11 cellular contexts compared by ENCODE assay signal in the genomic region with DNA sequence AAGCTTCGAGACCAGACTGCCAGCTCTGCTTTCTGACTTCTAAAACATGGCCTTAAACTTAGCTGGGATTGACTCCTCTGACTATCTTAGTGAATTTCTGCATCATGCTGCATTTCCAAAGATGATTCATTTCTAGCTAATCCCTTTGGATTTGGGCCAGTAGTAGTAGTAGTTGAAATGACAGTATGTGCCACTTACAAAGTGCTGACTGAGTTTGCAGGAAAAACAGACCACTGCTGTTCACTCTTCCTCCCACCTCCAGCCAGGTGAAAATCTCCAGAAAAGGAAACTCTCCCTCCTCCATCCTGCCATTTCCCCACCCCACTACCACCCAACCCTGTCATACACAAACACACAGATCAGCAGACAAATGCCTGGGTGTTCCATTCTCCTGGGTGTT. TPM values are rescaled to one million over a fixed set of nuclear protein-coding genes. Genes with fewer than 3 reads are reported as not detected.
DNase-seq lines count a peak whose midpoint lies in the region; ATAC-seq and TF ChIP-seq lines count a peak whose summit lies in the region.
"Had no signal": no experiment of that assay in that cellular context is flagged by ENCODE, and none has a peak within 500 bp of the region (broad histone marks: within the 10 kb centered on the region; RNA-seq: fewer than 3 reads in every experiment).

No MANE protein-coding gene starts in this region.

- no peaks in the 10 kb centered on the region for H4K20me1 ChIP-seq in mammary epithelial cell (ENCODE audit: insufficient read depth, low read length)

- DNase-seq in Right ventricle myocardium inferior (ENCODE audit: missing footprints) (no peak), cardiac septum (ENCODE audit: low spot score) (no peak), mammary epithelial cell (peak; percentile 77), kidney tubule cell (ENCODE audit: low spot score) (peak; percentile 87), NCI-H748 treated with DMSO at 0.1 percent for 48 hours (lab: John Stamatoyannopoulos, UW) (no peak), SKM-1 treated with dmso at 0.1 percent for 144 hours (lab: John Stamatoyannopoulos, UW; ENCODE audit: unreplicated experiment) (no peak)
- DNase-seq: naive thymus-derived CD4-positive, alpha-beta T cell; stimulated activated naive CD8-positive, alpha-beta T cell treated with anti-CD3 and anti-CD28 coated beads, Interleukin-15, amount 100 ng/mL, for 72 hours had no signal

- H3K9me3 ChIP-seq in mammary epithelial cell (replicated peaks; ENCODE audit: insufficient read depth, low read length), result no peaks in the 10 kb centered on the region

- peak overlapping the region; percentile 17 for H3K27ac ChIP-seq in mammary epithelial cell (ENCODE audit: insufficient read depth, low read depth, low read length)
- H3K27ac ChIP-seq: cardiac muscle cell had no signal

- in situ Hi-C loops in mammary epithelial cell (cut with MboI; ENCODE audit: low sequenced_read_pairs in 2 of 2), result no loop called here

- no peak overlapping the region for H3K9ac ChIP-seq in mammary epithelial cell (ENCODE audit: insufficient read depth, low read length)

- H2AFZ ChIP-seq in mammary epithelial cell (ENCODE audit: low read depth, low read length), result peak overlapping the region; percentile 34

- H3K79me2 ChIP-seq in mammary epithelial cell (ENCODE audit: insufficient read depth, low read length), result no peaks in the 10 kb centered on the region

- TF ChIP-seq CTCF in mammary epithelial cell (conservative IDR thresholded peaks at IDR 0.05 in 1 of 2, IDR thresholded peaks at IDR 0.05 in 1 of 2; ENCODE audit: extremely low read depth in 1 of 2, insufficient read depth in 1 of 2, low read depth in 1 of 2, low read length in 2 of 2), result no peak

- H3K36me3 ChIP-seq in mammary epithelial cell (ENCODE audit: insufficient read depth, low read length), result no peaks in the 10 kb centered on the region
- H3K36me3 ChIP-seq: cardiac muscle cell had no signal

- no peaks in the 10 kb centered on the region for H3K27me3 ChIP-seq in mammary epithelial cell (ENCODE audit: insufficient read depth, low read length)
- H3K27me3 ChIP-seq: cardiac muscle cell had no signal

- ATAC-seq in Right ventricle myocardium inferior (peak; percentile 73), HG02623 (IDR thresholded peaks at IDR 0.05; ENCODE audit: unreplicated experiment) (no peak), HG03280 (IDR thresholded peaks at IDR 0.05; ENCODE audit: unreplicated experiment) (no peak)
- ATAC-seq: naive thymus-derived CD4-positive, alpha-beta T cell; stimulated activated naive CD8-positive, alpha-beta T cell treated with anti-CD3 and anti-CD28 coated beads, Interleukin-15, amount 100 ng/mL, for 72 hours had no signal

- CTCF ChIA-PET in mammary epithelial cell (lab: Charles Lee; ENCODE audit: low non-redundant PET), result interaction anchor here (0.6 kb wide), 1 partner anchor 277 kb away, joined by 5 read pairs; no protein-coding TSS in a partner anchor

- H3K4me2 ChIP-seq in mammary epithelial cell (ENCODE audit: insufficient read depth, low read depth, low read length), result peak overlapping the region; percentile 59

- intact Hi-C loops in Right ventricle myocardium inferior (cut with DNase I), result no loop called here
- intact Hi-C loops in cardiac septum (cut with DNase I), result loop anchor here (10.0 kb wide), 1 partner anchor 236 kb away; no protein-coding TSS in a partner anchor
- intact Hi-C loops in mammary epithelial cell (cut with micrococcal nuclease), result loop anchor here (10.0 kb wide), 1 partner anchor 146 kb away; no protein-coding TSS in a partner anchor

- BruUV-seq in mammary epithelial cell (replicated peaks; lab: Mats Ljungman, UMichigan), result no TSS peak

- H3K4me1 ChIP-seq in mammary epithelial cell (ENCODE audit: insufficient read depth, low read length), result peaks cover 20% of the 10 kb centered on the region

- no peak overlapping the region for H3K4me3 ChIP-seq in mammary epithelial cell (replicated peaks in 1 of 3; ENCODE audit: insufficient read depth in 1 of 3, low read depth in 2 of 3, low read length in 3 of 3)
- H3K4me3 ChIP-seq: cardiac muscle cell had no signal

- dilution Hi-C loops in mammary epithelial cell (cut with HindIII; ENCODE audit: low sequenced_read_pairs), result no loop called here

- 71% methylated on average over 1 of the region's 1 CpG for WGBS in mammary epithelial cell (ENCODE audit: low coverage, missing lambda C conversion rate)

RNA-seq across cellular contexts. Expression of gene SSX2IP, which starts 8.5 kb away (rescaled TPM):
- total RNA-seq in Right ventricle myocardium inferior, result 12.9 TPM
- 12.0 TPM for total RNA-seq in cardiac septum
- 10 to 100 TPM; 11.3 to 22.5 TPM for total RNA-seq in mammary epithelial cell
- 5.2 TPM for polyA plus RNA-seq in mammary epithelial cell
- polyA minus RNA-seq in mammary epithelial cell, result 2.7 TPM

Comparison
In these comparisons a context has a peak if more than half of its experiments do, and no peak if none do; other contexts are left out.
1. DNase-seq: peak in mammary epithelial cell (single experiment) and kidney tubule cell (single experiment); none in Right ventricle myocardium inferior (single experiment), cardiac septum (single experiment), NCI-H748 treated with DMSO at 0.1 percent for 48 hours (single experiment) and SKM-1 treated with dmso at 0.1 percent for 144 hours (single experiment).